ENCODE assay signal across 13 cellular contexts in genomic region chr12:104702565-104703139, GRCh38.
DNase-seq lines count a peak whose midpoint lies in the region; ATAC-seq and TF ChIP-seq lines count a peak whose summit lies in the region.
"Had no signal": no experiment of that assay in that cellular context is flagged by ENCODE, and none has a peak within 500 bp of the region (broad histone marks: within the 10 kb centered on the region; RNA-seq: fewer than 3 reads in every experiment).

No MANE protein-coding gene starts in this region.

- DNase-seq in AG08395 (ENCODE audit: low spot score) (peak; percentile 89), IMR-90 (no peak), fibroblast of villous mesenchyme (ENCODE audit: low read depth) (peak; percentile 29), omental fat pad (ENCODE audit: low spot score) (no peak), superior temporal gyrus (ENCODE audit: extremely low spot score) (no peak), NCI-H1092 treated with DMSO at 0.1 percent for 48 hours (lab: John Stamatoyannopoulos, UW) (no peak)
- DNase-seq in activated naive CD4-positive, alpha-beta T cell treated with anti-CD3 and anti-CD28 coated beads, Interleukin-2, amount 50 U/mL, for 72 hours (ENCODE audit: low spot score in 2 of 2) = no peak
- DNase-seq: DMS153, small intestine, transverse colon had no signal

- no peak overlapping the region for H3K56ac ChIP-seq in IMR-90 (ENCODE audit: extremely low read depth, insufficient read depth, low read length)

- ATAC-seq in IMR-90 (ENCODE audit: low read depth) (no peak), omental fat pad (ENCODE audit: low FRiP score) (peak; percentile 53), HG02763 (IDR thresholded peaks at IDR 0.05; ENCODE audit: unreplicated experiment) (no peak)
- no peak for ATAC-seq in activated naive CD4-positive, alpha-beta T cell treated with anti-CD3 and anti-CD28 coated beads, Interleukin-2, amount 50 U/mL, for 72 hours
- ATAC-seq: naive thymus-derived CD8-positive, alpha-beta T cell had no signal

- no peaks in the 10 kb centered on the region for H3K79me1 ChIP-seq in IMR-90 (ENCODE audit: low read depth in 1 of 2, low read length in 2 of 2)

- peak overlapping the region; percentile 8 for H2AFZ ChIP-seq in IMR-90 (replicated peaks; ENCODE audit: low read length, poor library complexity)

- H3K23ac ChIP-seq in IMR-90 (ENCODE audit: low read depth, low read length) = no peak overlapping the region

- no peaks in the 10 kb centered on the region for H4K20me1 ChIP-seq in IMR-90 (ENCODE audit: insufficient read depth, low read length)

- H4K8ac ChIP-seq in IMR-90 (ENCODE audit: low read depth in 2 of 2, low read length in 2 of 2) = no peak overlapping the region

- H3K9ac ChIP-seq in IMR-90 (ENCODE audit: low read depth, low read length) = no peak overlapping the region

- no peak overlapping the region for H3K18ac ChIP-seq in IMR-90 (ENCODE audit: low read depth, low read length)

- H3K27ac Mint-ChIP-seq in activated naive CD4-positive, alpha-beta T cell treated with anti-CD3 and anti-CD28 coated beads, Interleukin-2, amount 50 U/mL, for 72 hours = peak overlapping the region in 1 of 2 donors; percentile 7

- CTCF ChIA-PET in IMR-90 (lab: Yijun Ruan, JAX) = no interaction called here

- H2BK5ac ChIP-seq in IMR-90 (ENCODE audit: low read depth, low read length, poor library complexity, severe bottlenecking) = no peak overlapping the region

- no peak for TF ChIP-seq CTCF in IMR-90 (conservative IDR thresholded peaks at IDR 0.05; ENCODE audit: low read depth, low read length)
- no peak for TF ChIP-seq CTCF in fibroblast of villous mesenchyme (IDR thresholded peaks at IDR 0.05; ENCODE audit: insufficient read depth, low read depth, low read length)
- TF ChIP-seq CTCF in omental fat pad (IDR thresholded peaks at IDR 0.05) = no peak

- H3K4me3 ChIP-seq in IMR-90 (ENCODE audit: insufficient read depth, low read depth, low read length) (no peak overlapping the region), fibroblast of villous mesenchyme (ENCODE audit: low read depth, low read length) (no peak overlapping the region)
- H3K4me3 ChIP-seq: transverse colon had no signal

- TF ChIP-seq RAD21 in IMR-90 (IDR thresholded peaks at IDR 0.05; ENCODE audit: low read length) = no peak

- intact Hi-C loops in IMR-90 (cut with micrococcal nuclease) = no loop called here

- in situ Hi-C loops in IMR-90 (cut with MboI; ENCODE audit: low sequenced_read_pairs) = no loop called here

- 40% methylated on average over 12 of the region's 21 CpGs; no CpG with 5 or more reads in 1 of the 2 experiments for WGBS in IMR-90 (ENCODE audit: extremely low coverage in 2 of 2, insufficient read length in 1 of 2), 2 experiments

- H3K4me1 ChIP-seq in IMR-90 (ENCODE audit: control insufficient read depth, insufficient read depth, low read length) = peaks cover 5% of the 10 kb centered on the region; the same call in 1 of the 2 replicates
- H3K4me1 ChIP-seq: transverse colon had no signal

- no peak overlapping the region for H2BK120ac ChIP-seq in IMR-90 (ENCODE audit: low read depth, low read length)

- H4K91ac ChIP-seq in IMR-90 (ENCODE audit: insufficient read depth, low read depth, low read length) = no peak overlapping the region

- H3K4me2 ChIP-seq in IMR-90 (ENCODE audit: low read depth, low read length) = no peak overlapping the region

- H3K27me3 ChIP-seq in IMR-90 (ENCODE audit: control insufficient read depth, insufficient read depth, low read length) = peaks cover 2% of the 10 kb centered on the region; the same call in 1 of the 2 replicates
- H3K27me3 ChIP-seq: transverse colon had no signal

- no TSS peak for BruUV-seq in IMR-90 (replicated peaks; lab: Mats Ljungman, UMichigan)

- dilution Hi-C loops in IMR-90 (cut with HindIII; ENCODE audit: low sequenced_read_pairs, unreplicated experiment) = no loop called here

- H3K36me3 Mint-ChIP-seq in activated naive CD4-positive, alpha-beta T cell treated with anti-CD3 and anti-CD28 coated beads, Interleukin-2, amount 50 U/mL, for 72 hours = peaks cover 0 to 21% of the 10 kb centered on the region in 2 donors

- peaks cover 0 to 8% of the 10 kb centered on the region in 2 donors for H3K9me3 Mint-ChIP-seq in activated naive CD4-positive, alpha-beta T cell treated with anti-CD3 and anti-CD28 coated beads, Interleukin-2, amount 50 U/mL, for 72 hours
- H3K9me3 Mint-ChIP-seq: activated naive CD4-positive, alpha-beta T cell treated with anti-CD3 and anti-CD28 coated beads, Interleukin-2, amount 50 U/mL, for 24 hours; naive thymus-derived CD8-positive, alpha-beta T cell had no signal

- POLR2A ChIA-PET in IMR-90 (lab: Charles Lee; ENCODE audit: unreplicated experiment) = no interaction called here

- H3K9me1 ChIP-seq in IMR-90 (ENCODE audit: insufficient read depth, low read length) = peaks cover 5% of the 10 kb centered on the region

- H3K27ac ChIP-seq in IMR-90 (ENCODE audit: insufficient read depth, low read length) = no peak overlapping the region
- H3K27ac ChIP-seq: transverse colon had no signal

- no peaks in the 10 kb centered on the region for H3K9me3 ChIP-seq in IMR-90 (ENCODE audit: control insufficient read depth, insufficient read depth, low read length)
- H3K9me3 ChIP-seq: transverse colon had no signal

- no peak overlapping the region for H2AK5ac ChIP-seq in IMR-90 (ENCODE audit: low read depth, low read length)

- no peak overlapping the region for H2BK20ac ChIP-seq in IMR-90 (ENCODE audit: low read depth, low read length)

- H4K5ac ChIP-seq in IMR-90 (ENCODE audit: low read depth, low read length) = no peak overlapping the region

- peak overlapping the region; percentile 49 for H2AK9ac ChIP-seq in IMR-90 (replicated peaks; ENCODE audit: low read depth, low read length, poor library complexity)

- TF ChIP-seq POLR2A in IMR-90 (IDR thresholded peaks at IDR 0.05; ENCODE audit: low read depth, low read length) = no peak

- H3K14ac ChIP-seq in IMR-90 (replicated peaks; ENCODE audit: low read depth, low read length) = no peak overlapping the region; the same call in 1 of the 2 replicates

- no peak overlapping the region for H3K4ac ChIP-seq in IMR-90 (ENCODE audit: low read depth, low read length)

- no peak overlapping the region for H2BK15ac ChIP-seq in IMR-90 (ENCODE audit: low read depth, low read length)

- no peaks in the 10 kb centered on the region for H3K36me3 ChIP-seq in IMR-90 (ENCODE audit: control insufficient read depth, insufficient read depth, low read length)
- H3K36me3 ChIP-seq: transverse colon had no signal

TF ChIP-seq in IMR-90, 13 proteins besides CTCF, POLR2A, EP300 and RAD21:
- TF ChIP-seq, protein P1, sequence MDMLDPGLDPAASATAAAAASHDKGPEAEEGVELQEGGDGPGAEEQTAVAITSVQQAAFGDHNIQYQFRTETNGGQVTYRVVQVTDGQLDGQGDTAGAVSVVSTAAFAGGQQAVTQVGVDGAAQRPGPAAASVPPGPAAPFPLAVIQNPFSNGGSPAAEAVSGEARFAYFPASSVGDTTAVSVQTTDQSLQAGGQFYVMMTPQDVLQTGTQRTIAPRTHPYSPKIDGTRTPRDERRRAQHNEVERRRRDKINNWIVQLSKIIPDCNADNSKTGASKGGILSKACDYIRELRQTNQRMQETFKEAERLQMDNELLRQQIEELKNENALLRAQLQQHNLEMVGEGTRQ (IDR thresholded peaks at IDR 0.05; ENCODE audit: low read depth, low read length) = no peak
- TF ChIP-seq BHLHE40 (IDR thresholded peaks at IDR 0.05; ENCODE audit: low read depth, low read length) (no peak), CHD1 (IDR thresholded peaks at IDR 0.05; ENCODE audit: low read depth, low read length) (no peak)

Comparison
In these comparisons a context has a peak if more than half of its experiments do, and no peak if none do; other contexts are left out.
1. DNase-seq: peak in AG08395 (single experiment) and fibroblast of villous mesenchyme (single experiment); none in IMR-90 (single experiment), omental fat pad (single experiment), superior temporal gyrus (single experiment), NCI-H1092 treated with DMSO at 0.1 percent for 48 hours (single experiment) and activated naive CD4-positive, alpha-beta T cell treated with anti-CD3 and anti-CD28 coated beads, Interleukin-2, amount 50 U/mL, for 72 hours (0 of 2).